Comparison of ENCODE assay signal across 27 cellular contexts in the genomic region with DNA sequence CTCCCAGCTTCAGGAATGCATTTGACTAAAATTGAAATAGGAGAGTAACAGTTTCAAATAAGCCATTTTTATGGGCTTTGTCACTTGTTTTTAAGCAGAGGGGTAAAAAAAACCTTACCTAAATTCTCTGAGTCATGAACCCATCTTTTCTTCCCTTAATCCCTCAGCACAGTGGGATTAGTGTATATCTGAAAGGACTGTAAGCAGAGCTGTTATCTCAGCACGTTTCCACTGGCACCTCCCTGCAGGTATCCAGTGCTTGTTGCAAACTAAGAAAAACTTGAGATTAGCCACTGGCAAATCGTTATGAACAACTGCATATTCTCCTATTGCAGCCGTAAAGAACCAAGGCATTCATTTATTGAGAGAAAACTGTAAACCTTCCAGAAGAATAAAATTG.
A peak's percentile ranks its signal among the peaks of the same experiment; 100 is the strongest.
DNase-seq lines count a peak whose midpoint lies in the region; ATAC-seq, FAIRE-seq and TF ChIP-seq lines count a peak whose summit lies in the region.
"Had no signal": no experiment of that assay in that cellular context is flagged by ENCODE, and none has a peak within 500 bp of the region (broad histone marks: within the 10 kb centered on the region; RNA-seq: fewer than 3 reads in every experiment).

No MANE protein-coding gene starts in this region.

- peaks cover 16 to 17% of the 10 kb centered on the region in 2 experiments for H3K4me1 Mint-ChIP-seq in H9
- H3K4me1 Mint-ChIP-seq in neural progenitor cell = peaks cover 9% of the 10 kb centered on the region
- H3K4me1 Mint-ChIP-seq: B cell had no signal

- peak overlapping the region in 2 of 3 experiments; percentile 69 to 91; a peak in 5 of 7 replicates for H3K27ac Mint-ChIP-seq in H9
- H3K27ac Mint-ChIP-seq in neural progenitor cell = no peak overlapping the region
- H3K27ac Mint-ChIP-seq: B cell; CD8-positive, alpha-beta T cell had no signal

- H4K5ac ChIP-seq in H9 (ENCODE audit: insufficient read length, low read depth, low read length) (no peak overlapping the region), H1 (ENCODE audit: insufficient read length, low read depth, low read length) (no peak overlapping the region)

- TF ChIP-seq POLR2A in H1 (IDR thresholded peaks at IDR 0.05; ENCODE audit: control extremely low read depth in 1 of 2, low read depth in 2 of 2, low read length in 2 of 2) (no peak), H54 (IDR thresholded peaks at IDR 0.05; ENCODE audit: low read depth, low read length) (no peak)

- H3K9ac ChIP-seq in H9 (ENCODE audit: extremely low read depth, insufficient read length, low read length) (no peak overlapping the region), NT2/D1 (ENCODE audit: insufficient read length, low read depth) (no peak overlapping the region), H1 (replicated peaks in 1 of 4; ENCODE audit: extremely low read depth in 1 of 4, low read depth in 3 of 4, low read length in 3 of 4) (no peak overlapping the region), neural progenitor cell (no peak overlapping the region)

- DNase-seq in H9 = no peak
- peak; percentile 39 for DNase-seq in NT2/D1 (ENCODE audit: low read depth, low spot score)
- DNase-seq in H1 (ENCODE audit: low read depth in 1 of 2, low spot score in 2 of 2) = no peak
- peak; percentile 76 for DNase-seq in neural progenitor cell (ENCODE audit: low spot score)
- DNase-seq in ureter (ENCODE audit: low spot score) = no peak
- no peak for DNase-seq in H54 (ENCODE audit: insufficient read length, low spot score)
- DNase-seq: CD8-positive, alpha-beta T cell; DMS79 treated with DMSO at 0.1 percent for 48 hours; GF-D8; KBM-7; MG63; NCI-H1105 treated with DMSO at 0.1 percent for 48 hours; NCI-H146; NCI-H1930; NCI-H2107; NCI-H446; NCI-H524 treated with DMSO at 0.1 percent for 48 hours; OCI-M1; SIG-M5 had no signal

- no peak for ATAC-seq in HG03354 (IDR thresholded peaks at IDR 0.05; ENCODE audit: poor library complexity, severe bottlenecking, unreplicated experiment)
- ATAC-seq: A549; CD8-positive, alpha-beta T cell had no signal

- H4K91ac ChIP-seq in H9 (ENCODE audit: insufficient read length, low read depth, low read length) (no peak overlapping the region), H1 (replicated peaks; ENCODE audit: insufficient read length, low read length) (no peak overlapping the region)

- H3K36me3 ChIP-seq in NT2/D1 (ENCODE audit: insufficient read depth, insufficient read length, low read length) (no peaks in the 10 kb centered on the region), H1 (ENCODE audit: control insufficient read depth in 2 of 4, insufficient read depth in 4 of 4, low read length in 3 of 4) (no peaks in the 10 kb centered on the region), neural progenitor cell (no peaks in the 10 kb centered on the region)
- H3K36me3 ChIP-seq: MG63 had no signal

- H2BK20ac ChIP-seq in H9 (ENCODE audit: low read depth, low read length, poor library complexity, severe bottlenecking) = no peak overlapping the region
- no peak overlapping the region for H2BK20ac ChIP-seq in H1 (ENCODE audit: low read length)

- H3K9me3 Mint-ChIP-seq in H9 (no peaks in the 10 kb centered on the region), neural progenitor cell (no peaks in the 10 kb centered on the region)

- no peak overlapping the region for H3K18ac ChIP-seq in H9 (ENCODE audit: insufficient read length, low read depth, low read length)
- no peak overlapping the region for H3K18ac ChIP-seq in H1 (ENCODE audit: extremely low read depth, low read length)

- no peaks in the 10 kb centered on the region for H3K27me3 ChIP-seq in H9 (ENCODE audit: insufficient read depth, low read length)
- no peaks in the 10 kb centered on the region for H3K27me3 ChIP-seq in NT2/D1 (ENCODE audit: insufficient read depth, insufficient read length)
- H3K27me3 ChIP-seq in H1 (replicated peaks in 1 of 4; ENCODE audit: control insufficient read depth in 3 of 4, extremely low read depth in 1 of 4, insufficient read depth in 3 of 4, low read length in 3 of 4) = no peaks in the 10 kb centered on the region
- no peaks in the 10 kb centered on the region for H3K27me3 ChIP-seq in neural progenitor cell
- H3K27me3 ChIP-seq: MG63 had no signal

- no peak overlapping the region for H4K8ac ChIP-seq in H9 (replicated peaks; ENCODE audit: insufficient read length, low read depth, low read length)
- H4K8ac ChIP-seq in H1 (ENCODE audit: extremely low read depth, insufficient read depth, low read length) = no peak overlapping the region

- H3K4me3 ChIP-seq in NT2/D1 (ENCODE audit: insufficient read length, low read depth) (no peak overlapping the region), H1 (ENCODE audit: extremely low read depth in 1 of 4, insufficient read depth in 2 of 4, low read depth in 3 of 4, low read length in 4 of 4) (no peak overlapping the region), neural progenitor cell (no peak overlapping the region)
- H3K4me3 ChIP-seq: A549, MG63, SK-N-MC had no signal

- H3K4ac ChIP-seq in H9 (ENCODE audit: low read depth, low read length) (no peak overlapping the region), H1 (replicated peaks; ENCODE audit: insufficient read length, low read depth, low read length) (no peak overlapping the region)

- POLR2A ChIA-PET in H1 (lab: Charles Lee; ENCODE audit: partially characterized antibody) = no interaction called here

- H2AK5ac ChIP-seq in H9 (ENCODE audit: insufficient read length, low read length) (no peak overlapping the region), H1 (ENCODE audit: low read depth, low read length) (no peak overlapping the region)

- H3K9me3 ChIP-seq in H9 (ENCODE audit: control insufficient read depth, low read depth, low read length) = no peaks in the 10 kb centered on the region
- H3K9me3 ChIP-seq in NT2/D1 (ENCODE audit: insufficient read depth, low read length) = no peaks in the 10 kb centered on the region
- no peaks in the 10 kb centered on the region for H3K9me3 ChIP-seq in H1 (ENCODE audit: insufficient read depth in 2 of 2, low read depth in 1 of 2, low read length in 1 of 2)
- H3K9me3 ChIP-seq in neural progenitor cell (ENCODE audit: low read depth) = no peaks in the 10 kb centered on the region
- H3K9me3 ChIP-seq: A549, MG63 had no signal

- CTCF ChIA-PET in H1 (lab: Charles Lee; ENCODE audit: partially characterized antibody) = no interaction called here

- H3K4me2 ChIP-seq in H9 (ENCODE audit: insufficient read depth, insufficient read length, low read length) = no peak overlapping the region
- H3K4me2 ChIP-seq in H1 (ENCODE audit: insufficient read depth in 1 of 2, low read depth in 2 of 2, low read length in 2 of 2) = no peak overlapping the region
- H3K4me2 ChIP-seq in neural progenitor cell = peak overlapping the region; percentile 20
- H3K4me2 ChIP-seq: A549 had no signal

- H3K27ac ChIP-seq in H9 (ENCODE audit: insufficient read length, low read depth, low read length) = no peak overlapping the region
- no peak overlapping the region for H3K27ac ChIP-seq in H1 (ENCODE audit: low read depth, low read length)
- H3K27ac ChIP-seq in neural progenitor cell = no peak overlapping the region
- H3K27ac ChIP-seq: A549, C4-2B, SK-N-MC had no signal

- no peaks in the 10 kb centered on the region for H3K36me3 Mint-ChIP-seq in H9 (ENCODE audit: insufficient read depth in 1 of 3, low read depth in 3 of 3)
- no peaks in the 10 kb centered on the region for H3K36me3 Mint-ChIP-seq in neural progenitor cell
- H3K36me3 Mint-ChIP-seq: CD8-positive, alpha-beta T cell had no signal

- H3K23me2 ChIP-seq in H9 (ENCODE audit: insufficient read length, low read depth, low read length, poor library complexity, severe bottlenecking) (no peaks in the 10 kb centered on the region), H1 (ENCODE audit: low read depth, low read length) (no peaks in the 10 kb centered on the region)

- no peak overlapping the region for H2AFZ ChIP-seq in H9 (ENCODE audit: low read length)
- H2AFZ ChIP-seq in H1 (ENCODE audit: low read length) = no peak overlapping the region
- no peak overlapping the region for H2AFZ ChIP-seq in neural progenitor cell (replicated peaks)

- no peak overlapping the region for H2BK120ac ChIP-seq in H9 (ENCODE audit: low read depth, low read length, poor library complexity, severe bottlenecking)
- no peak overlapping the region for H2BK120ac ChIP-seq in H1 (replicated peaks; ENCODE audit: low read depth, low read length)

- H3K14ac ChIP-seq in H9 (ENCODE audit: insufficient read depth, low read length) (no peak overlapping the region), H1 (ENCODE audit: insufficient read length) (no peak overlapping the region)

- H3K79me1 ChIP-seq in H9 (ENCODE audit: insufficient read depth, low read depth, low read length, poor library complexity, severe bottlenecking) = no peaks in the 10 kb centered on the region
- H3K79me1 ChIP-seq in H1 (ENCODE audit: low read depth, low read length) = no peaks in the 10 kb centered on the region

- H2BK5ac ChIP-seq in H9 (ENCODE audit: insufficient read length, low read length) (no peak overlapping the region), H1 (ENCODE audit: low read depth, low read length) (no peak overlapping the region)

- no peak overlapping the region for H3K23ac ChIP-seq in H9 (ENCODE audit: insufficient read length, low read depth, low read length)
- no peak overlapping the region for H3K23ac ChIP-seq in H1 (ENCODE audit: insufficient read length)

- H4K20me1 ChIP-seq in H9 (ENCODE audit: control insufficient read depth, insufficient read depth, insufficient read length) (no peaks in the 10 kb centered on the region), H1 (replicated peaks in 1 of 2; ENCODE audit: control insufficient read depth in 1 of 2, insufficient read depth in 2 of 2, low read length in 2 of 2) (no peaks in the 10 kb centered on the region), neural progenitor cell (ENCODE audit: low read depth) (no peaks in the 10 kb centered on the region)

- TF ChIP-seq EP300 in H1 (IDR thresholded peaks at IDR 0.05; ENCODE audit: borderline replicate concordance in 1 of 2, low read depth in 2 of 2, low read length in 2 of 2) = no peak

- TF ChIP-seq RAD21 in H1 (IDR thresholded peaks at IDR 0.05 in 1 of 2, conservative IDR thresholded peaks at IDR 0.05 in 1 of 2; ENCODE audit: low read depth in 2 of 2, low read length in 2 of 2) = no peak

- no peak overlapping the region for H3K56ac ChIP-seq in H9 (ENCODE audit: insufficient read length, low read depth, low read length)
- no peak overlapping the region for H3K56ac ChIP-seq in H1 (replicated peaks; ENCODE audit: insufficient read length, low read depth, low read length)

- H3K79me2 ChIP-seq in H9 (ENCODE audit: insufficient read depth, low read length) (no peaks in the 10 kb centered on the region), H1 (ENCODE audit: control insufficient read depth in 1 of 2, insufficient read depth in 2 of 2, low read length in 2 of 2) (no peaks in the 10 kb centered on the region), neural progenitor cell (ENCODE audit: low read depth) (no peaks in the 10 kb centered on the region)

- H2BK15ac ChIP-seq in H9 (ENCODE audit: low read depth, low read length) (no peak overlapping the region), H1 (ENCODE audit: low read length) (no peak overlapping the region)

- WGBS in H9 (ENCODE audit: extremely low coverage, insufficient read length, low lambda C conversion rate) = no CpG with 5 or more reads among the region's 3 CpGs
- 54% methylated on average over 3 of the region's 3 CpGs; no CpG with 5 or more reads in 1 of the 2 experiments for WGBS in H1 (ENCODE audit: extremely low coverage in 1 of 2, insufficient coverage in 1 of 2, insufficient read length in 1 of 2, insufficient replicate concordance in 2 of 2, low coverage in 1 of 2, low lambda C conversion rate in 2 of 2, missing lambda C conversion rate in 1 of 2), 2 experiments

- H3K27me3 Mint-ChIP-seq in H9 (ENCODE audit: low read depth) (no peaks in the 10 kb centered on the region), neural progenitor cell (ENCODE audit: insufficient read depth, low read depth) (no peaks in the 10 kb centered on the region)
- H3K27me3 Mint-ChIP-seq: B cell had no signal

- H3T11ph ChIP-seq in H9 (ENCODE audit: low read length) = no peak overlapping the region

- FAIRE-seq in H1 (lab: Jason Lieb, UNC) = peak; percentile 71
- no peak for FAIRE-seq in H54 (lab: Jason Lieb, UNC)
- FAIRE-seq: A549, GM12891, HTR-8/SVneo, RCC 7860 had no signal

- H3F3A ChIP-seq in neural progenitor cell (ENCODE audit: low read depth) = no peaks in the 10 kb centered on the region

- H3K4me1 ChIP-seq in H9 (ENCODE audit: insufficient read depth, low read length) (no peaks in the 10 kb centered on the region), NT2/D1 (ENCODE audit: insufficient read depth, insufficient read length) (no peaks in the 10 kb centered on the region), H1 (replicated peaks in 1 of 4; ENCODE audit: control insufficient read depth in 3 of 4, insufficient read depth in 4 of 4, low read length in 3 of 4) (peaks cover 0 to 2% (median 0%) of the 10 kb centered on the region in 4 experiments; a peak in 1 of 7 replicates), neural progenitor cell (peaks cover 13% of the 10 kb centered on the region)
- H3K4me1 ChIP-seq: A549 had no signal

- no peak for TF ChIP-seq CTCF in H9 (conservative IDR thresholded peaks at IDR 0.05)
- no peak for TF ChIP-seq CTCF in H1 (IDR thresholded peaks at IDR 0.05; ENCODE audit: control extremely low read depth in 1 of 3, insufficient read depth in 1 of 3, low read depth in 1 of 3, low read length in 3 of 3)
- no peak for TF ChIP-seq CTCF in neural progenitor cell (IDR thresholded peaks at IDR 0.05)

- H2BK12ac ChIP-seq in H9 (ENCODE audit: insufficient read length, low read depth, low read length) = no peak overlapping the region
- H2BK12ac ChIP-seq in H1 (ENCODE audit: low read depth, low read length) = no peak overlapping the region

- H3K4me3 Mint-ChIP-seq in H9 (no peak overlapping the region), neural progenitor cell (no peak overlapping the region)
- H3K4me3 Mint-ChIP-seq: B cell; CD8-positive, alpha-beta T cell had no signal

Comparison
In these comparisons a context has a peak if more than half of its experiments do, and no peak if none do; other contexts are left out.
1. DNase-seq: peak in NT2/D1 (single experiment) and neural progenitor cell (single experiment); none in H9 (single experiment), H1 (0 of 2), ureter (single experiment) and H54 (single experiment).